Comparison of ENCODE assay signal across 1 cellular context in the genomic region with DNA sequence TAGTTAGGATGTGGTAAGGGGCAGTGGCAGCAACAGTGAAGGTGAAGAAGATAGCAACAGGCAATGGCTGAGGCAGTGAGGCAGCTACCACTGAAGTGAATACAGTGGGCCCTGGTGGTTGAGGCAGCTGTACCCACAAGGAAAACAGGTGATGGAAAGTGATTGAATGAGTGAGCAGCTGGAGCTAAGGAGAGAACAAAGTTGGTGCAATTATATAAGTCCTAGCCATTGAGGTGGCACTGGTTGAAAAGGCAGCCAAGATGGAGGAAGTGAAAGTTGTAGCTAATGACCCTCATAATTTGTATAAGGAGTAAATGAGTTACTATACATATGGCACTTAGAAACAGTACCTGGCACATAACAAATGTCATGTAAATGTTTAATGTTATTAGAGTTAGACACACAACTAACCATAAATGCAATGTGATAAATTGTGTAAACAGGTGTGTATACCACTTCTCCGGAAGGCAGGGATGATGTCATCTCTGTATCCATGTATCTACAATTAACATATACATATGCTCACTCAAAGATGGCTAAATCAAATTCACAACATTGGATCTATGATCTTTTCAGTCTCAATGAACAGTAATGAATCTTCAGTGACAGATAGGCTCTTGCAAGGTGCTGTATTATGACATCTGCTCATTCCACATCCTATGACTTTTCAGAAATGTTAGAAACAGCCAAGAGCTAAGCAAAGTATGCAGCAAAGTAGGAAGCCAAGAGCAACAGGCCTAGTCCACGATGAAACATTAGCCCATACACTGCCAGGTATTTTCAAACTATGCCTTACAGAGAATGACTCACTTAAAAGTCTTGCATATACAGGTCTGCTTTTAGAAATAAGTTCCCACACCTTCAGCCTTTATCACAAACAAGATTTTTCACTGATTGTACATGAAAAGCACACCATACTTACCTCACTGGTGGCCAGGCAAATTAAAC.
A peak's percentile ranks its signal among the peaks of the same experiment; 100 is the strongest.
TF ChIP-seq lines count a peak whose summit lies in the region.

No MANE protein-coding gene starts in this region.

TF ChIP-seq in GM12878, 131 proteins besides CTCF, POLR2A, EP300 and RAD21 (continued from another document and continues in another):
- TF ChIP-seq, protein P1, sequence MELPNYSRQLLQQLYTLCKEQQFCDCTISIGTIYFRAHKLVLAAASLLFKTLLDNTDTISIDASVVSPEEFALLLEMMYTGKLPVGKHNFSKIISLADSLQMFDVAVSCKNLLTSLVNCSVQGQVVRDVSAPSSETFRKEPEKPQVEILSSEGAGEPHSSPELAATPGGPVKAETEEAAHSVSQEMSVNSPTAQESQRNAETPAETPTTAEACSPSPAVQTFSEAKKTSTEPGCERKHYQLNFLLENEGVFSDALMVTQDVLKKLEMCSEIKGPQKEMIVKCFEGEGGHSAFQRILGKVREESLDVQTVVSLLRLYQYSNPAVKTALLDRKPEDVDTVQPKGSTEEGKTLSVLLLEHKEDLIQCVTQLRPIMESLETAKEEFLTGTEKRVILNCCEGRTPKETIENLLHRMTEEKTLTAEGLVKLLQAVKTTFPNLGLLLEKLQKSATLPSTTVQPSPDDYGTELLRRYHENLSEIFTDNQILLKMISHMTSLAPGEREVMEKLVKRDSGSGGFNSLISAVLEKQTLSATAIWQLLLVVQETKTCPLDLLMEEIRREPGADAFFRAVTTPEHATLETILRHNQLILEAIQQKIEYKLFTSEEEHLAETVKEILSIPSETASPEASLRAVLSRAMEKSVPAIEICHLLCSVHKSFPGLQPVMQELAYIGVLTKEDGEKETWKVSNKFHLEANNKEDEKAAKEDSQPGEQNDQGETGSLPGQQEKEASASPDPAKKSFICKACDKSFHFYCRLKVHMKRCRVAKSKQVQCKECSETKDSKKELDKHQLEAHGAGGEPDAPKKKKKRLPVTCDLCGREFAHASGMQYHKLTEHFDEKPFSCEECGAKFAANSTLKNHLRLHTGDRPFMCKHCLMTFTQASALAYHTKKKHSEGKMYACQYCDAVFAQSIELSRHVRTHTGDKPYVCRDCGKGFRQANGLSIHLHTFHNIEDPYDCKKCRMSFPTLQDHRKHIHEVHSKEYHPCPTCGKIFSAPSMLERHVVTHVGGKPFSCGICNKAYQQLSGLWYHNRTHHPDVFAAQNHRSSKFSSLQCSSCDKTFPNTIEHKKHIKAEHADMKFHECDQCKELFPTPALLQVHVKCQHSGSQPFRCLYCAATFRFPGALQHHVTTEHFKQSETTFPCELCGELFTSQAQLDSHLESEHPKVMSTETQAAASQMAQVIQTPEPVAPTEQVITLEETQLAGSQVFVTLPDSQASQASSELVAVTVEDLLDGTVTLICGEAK (IDR thresholded peaks at IDR 0.05; ENCODE audit: borderline replicate concordance) = no peak
- TF ChIP-seq, protein P2, sequence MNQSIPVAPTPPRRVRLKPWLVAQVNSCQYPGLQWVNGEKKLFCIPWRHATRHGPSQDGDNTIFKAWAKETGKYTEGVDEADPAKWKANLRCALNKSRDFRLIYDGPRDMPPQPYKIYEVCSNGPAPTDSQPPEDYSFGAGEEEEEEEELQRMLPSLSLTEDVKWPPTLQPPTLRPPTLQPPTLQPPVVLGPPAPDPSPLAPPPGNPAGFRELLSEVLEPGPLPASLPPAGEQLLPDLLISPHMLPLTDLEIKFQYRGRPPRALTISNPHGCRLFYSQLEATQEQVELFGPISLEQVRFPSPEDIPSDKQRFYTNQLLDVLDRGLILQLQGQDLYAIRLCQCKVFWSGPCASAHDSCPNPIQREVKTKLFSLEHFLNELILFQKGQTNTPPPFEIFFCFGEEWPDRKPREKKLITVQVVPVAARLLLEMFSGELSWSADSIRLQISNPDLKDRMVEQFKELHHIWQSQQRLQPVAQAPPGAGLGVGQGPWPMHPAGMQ (IDR thresholded peaks at IDR 0.05; ENCODE audit: borderline replicate concordance) = no peak
- TF ChIP-seq GATAD2B (conservative IDR thresholded peaks at IDR 0.05; ENCODE audit: low read depth) (peak; percentile 82), NR2F1 (conservative IDR thresholded peaks at IDR 0.05) (peak; percentile 85), EED (IDR thresholded peaks at IDR 0.05; ENCODE audit: low read depth) (peak; percentile 39; the same call in 1 of the 2 replicates), SIN3A (IDR thresholded peaks at IDR 0.05; ENCODE audit: low read depth, low read length) (no peak), FOXM1 (IDR thresholded peaks at IDR 0.05; ENCODE audit: low read depth, low read length) (no peak), SRF (IDR thresholded peaks at IDR 0.05; ENCODE audit: low read depth in 2 of 2, low read length in 2 of 2) (no peak), MYB (IDR thresholded peaks at IDR 0.05; ENCODE audit: borderline replicate concordance, low read depth, low read length) (no peak), EZH2 (IDR thresholded peaks at IDR 0.05; ENCODE audit: borderline replicate concordance, control insufficient read depth, low read depth, low read length) (no peak), SMAD1 (IDR thresholded peaks at IDR 0.05; ENCODE audit: low read depth, partially characterized antibody) (peak; percentile 39), MXI1 (IDR thresholded peaks at IDR 0.05; ENCODE audit: low read depth, low read length) (0 out of 2 replicates have a peak, but pooled peaks have one; percentile 30), SUPT20H (IDR thresholded peaks at IDR 0.05; ENCODE audit: borderline replicate concordance, control insufficient read depth, low read depth, low read length) (no peak), RBBP5 (conservative IDR thresholded peaks at IDR 0.05) (no peak), IKZF1 (conservative IDR thresholded peaks at IDR 0.05) (peak; percentile 89), PAX5 (IDR thresholded peaks at IDR 0.05; ENCODE audit: borderline replicate concordance, low read depth, low read length) (0 out of 2 replicates have a peak, but pooled peaks have one; percentile 17), SMARCA5 (IDR thresholded peaks at IDR 0.05) (no peak), SMC3 (IDR thresholded peaks at IDR 0.05; ENCODE audit: borderline replicate concordance, low read length) (no peak), HDGF (IDR thresholded peaks at IDR 0.05) (no peak), MTA3 (IDR thresholded peaks at IDR 0.05; ENCODE audit: borderline replicate concordance, low read length) (no peak)
- TF ChIP-seq, protein P3, sequence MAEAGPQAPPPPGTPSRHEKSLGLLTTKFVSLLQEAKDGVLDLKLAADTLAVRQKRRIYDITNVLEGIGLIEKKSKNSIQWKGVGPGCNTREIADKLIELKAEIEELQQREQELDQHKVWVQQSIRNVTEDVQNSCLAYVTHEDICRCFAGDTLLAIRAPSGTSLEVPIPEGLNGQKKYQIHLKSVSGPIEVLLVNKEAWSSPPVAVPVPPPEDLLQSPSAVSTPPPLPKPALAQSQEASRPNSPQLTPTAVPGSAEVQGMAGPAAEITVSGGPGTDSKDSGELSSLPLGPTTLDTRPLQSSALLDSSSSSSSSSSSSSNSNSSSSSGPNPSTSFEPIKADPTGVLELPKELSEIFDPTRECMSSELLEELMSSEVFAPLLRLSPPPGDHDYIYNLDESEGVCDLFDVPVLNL (IDR thresholded peaks at IDR 0.05; ENCODE audit: low read depth, low read length) = no peak
- TF ChIP-seq, protein P4, sequence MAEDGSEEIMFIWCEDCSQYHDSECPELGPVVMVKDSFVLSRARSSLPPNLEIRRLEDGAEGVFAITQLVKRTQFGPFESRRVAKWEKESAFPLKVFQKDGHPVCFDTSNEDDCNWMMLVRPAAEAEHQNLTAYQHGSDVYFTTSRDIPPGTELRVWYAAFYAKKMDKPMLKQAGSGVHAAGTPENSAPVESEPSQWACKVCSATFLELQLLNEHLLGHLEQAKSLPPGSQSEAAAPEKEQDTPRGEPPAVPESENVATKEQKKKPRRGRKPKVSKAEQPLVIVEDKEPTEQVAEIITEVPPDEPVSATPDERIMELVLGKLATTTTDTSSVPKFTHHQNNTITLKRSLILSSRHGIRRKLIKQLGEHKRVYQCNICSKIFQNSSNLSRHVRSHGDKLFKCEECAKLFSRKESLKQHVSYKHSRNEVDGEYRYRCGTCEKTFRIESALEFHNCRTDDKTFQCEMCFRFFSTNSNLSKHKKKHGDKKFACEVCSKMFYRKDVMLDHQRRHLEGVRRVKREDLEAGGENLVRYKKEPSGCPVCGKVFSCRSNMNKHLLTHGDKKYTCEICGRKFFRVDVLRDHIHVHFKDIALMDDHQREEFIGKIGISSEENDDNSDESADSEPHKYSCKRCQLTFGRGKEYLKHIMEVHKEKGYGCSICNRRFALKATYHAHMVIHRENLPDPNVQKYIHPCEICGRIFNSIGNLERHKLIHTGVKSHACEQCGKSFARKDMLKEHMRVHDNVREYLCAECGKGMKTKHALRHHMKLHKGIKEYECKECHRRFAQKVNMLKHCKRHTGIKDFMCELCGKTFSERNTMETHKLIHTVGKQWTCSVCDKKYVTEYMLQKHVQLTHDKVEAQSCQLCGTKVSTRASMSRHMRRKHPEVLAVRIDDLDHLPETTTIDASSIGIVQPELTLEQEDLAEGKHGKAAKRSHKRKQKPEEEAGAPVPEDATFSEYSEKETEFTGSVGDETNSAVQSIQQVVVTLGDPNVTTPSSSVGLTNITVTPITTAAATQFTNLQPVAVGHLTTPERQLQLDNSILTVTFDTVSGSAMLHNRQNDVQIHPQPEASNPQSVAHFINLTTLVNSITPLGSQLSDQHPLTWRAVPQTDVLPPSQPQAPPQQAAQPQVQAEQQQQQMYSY (CRISPR knock-in tag; IDR thresholded peaks at IDR 0.05) = no peak
- TF ChIP-seq, protein P5, sequence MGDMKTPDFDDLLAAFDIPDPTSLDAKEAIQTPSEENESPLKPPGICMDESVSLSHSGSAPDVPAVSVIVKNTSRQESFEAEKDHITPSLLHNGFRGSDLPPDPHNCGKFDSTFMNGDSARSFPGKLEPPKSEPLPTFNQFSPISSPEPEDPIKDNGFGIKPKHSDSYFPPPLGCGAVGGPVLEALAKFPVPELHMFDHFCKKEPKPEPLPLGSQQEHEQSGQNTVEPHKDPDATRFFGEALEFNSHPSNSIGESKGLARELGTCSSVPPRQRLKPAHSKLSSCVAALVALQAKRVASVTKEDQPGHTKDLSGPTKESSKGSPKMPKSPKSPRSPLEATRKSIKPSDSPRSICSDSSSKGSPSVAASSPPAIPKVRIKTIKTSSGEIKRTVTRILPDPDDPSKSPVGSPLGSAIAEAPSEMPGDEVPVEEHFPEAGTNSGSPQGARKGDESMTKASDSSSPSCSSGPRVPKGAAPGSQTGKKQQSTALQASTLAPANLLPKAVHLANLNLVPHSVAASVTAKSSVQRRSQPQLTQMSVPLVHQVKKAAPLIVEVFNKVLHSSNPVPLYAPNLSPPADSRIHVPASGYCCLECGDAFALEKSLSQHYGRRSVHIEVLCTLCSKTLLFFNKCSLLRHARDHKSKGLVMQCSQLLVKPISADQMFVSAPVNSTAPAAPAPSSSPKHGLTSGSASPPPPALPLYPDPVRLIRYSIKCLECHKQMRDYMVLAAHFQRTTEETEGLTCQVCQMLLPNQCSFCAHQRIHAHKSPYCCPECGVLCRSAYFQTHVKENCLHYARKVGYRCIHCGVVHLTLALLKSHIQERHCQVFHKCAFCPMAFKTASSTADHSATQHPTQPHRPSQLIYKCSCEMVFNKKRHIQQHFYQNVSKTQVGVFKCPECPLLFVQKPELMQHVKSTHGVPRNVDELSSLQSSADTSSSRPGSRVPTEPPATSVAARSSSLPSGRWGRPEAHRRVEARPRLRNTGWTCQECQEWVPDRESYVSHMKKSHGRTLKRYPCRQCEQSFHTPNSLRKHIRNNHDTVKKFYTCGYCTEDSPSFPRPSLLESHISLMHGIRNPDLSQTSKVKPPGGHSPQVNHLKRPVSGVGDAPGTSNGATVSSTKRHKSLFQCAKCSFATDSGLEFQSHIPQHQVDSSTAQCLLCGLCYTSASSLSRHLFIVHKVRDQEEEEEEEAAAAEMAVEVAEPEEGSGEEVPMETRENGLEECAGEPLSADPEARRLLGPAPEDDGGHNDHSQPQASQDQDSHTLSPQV (IDR thresholded peaks at IDR 0.05) = no peak
- TF ChIP-seq, protein P6, sequence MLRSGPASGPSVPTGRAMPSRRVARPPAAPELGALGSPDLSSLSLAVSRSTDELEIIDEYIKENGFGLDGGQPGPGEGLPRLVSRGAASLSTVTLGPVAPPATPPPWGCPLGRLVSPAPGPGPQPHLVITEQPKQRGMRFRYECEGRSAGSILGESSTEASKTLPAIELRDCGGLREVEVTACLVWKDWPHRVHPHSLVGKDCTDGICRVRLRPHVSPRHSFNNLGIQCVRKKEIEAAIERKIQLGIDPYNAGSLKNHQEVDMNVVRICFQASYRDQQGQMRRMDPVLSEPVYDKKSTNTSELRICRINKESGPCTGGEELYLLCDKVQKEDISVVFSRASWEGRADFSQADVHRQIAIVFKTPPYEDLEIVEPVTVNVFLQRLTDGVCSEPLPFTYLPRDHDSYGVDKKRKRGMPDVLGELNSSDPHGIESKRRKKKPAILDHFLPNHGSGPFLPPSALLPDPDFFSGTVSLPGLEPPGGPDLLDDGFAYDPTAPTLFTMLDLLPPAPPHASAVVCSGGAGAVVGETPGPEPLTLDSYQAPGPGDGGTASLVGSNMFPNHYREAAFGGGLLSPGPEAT (IDR thresholded peaks at IDR 0.05; ENCODE audit: low read depth) = peak; percentile 79
- TF ChIP-seq, protein P7, sequence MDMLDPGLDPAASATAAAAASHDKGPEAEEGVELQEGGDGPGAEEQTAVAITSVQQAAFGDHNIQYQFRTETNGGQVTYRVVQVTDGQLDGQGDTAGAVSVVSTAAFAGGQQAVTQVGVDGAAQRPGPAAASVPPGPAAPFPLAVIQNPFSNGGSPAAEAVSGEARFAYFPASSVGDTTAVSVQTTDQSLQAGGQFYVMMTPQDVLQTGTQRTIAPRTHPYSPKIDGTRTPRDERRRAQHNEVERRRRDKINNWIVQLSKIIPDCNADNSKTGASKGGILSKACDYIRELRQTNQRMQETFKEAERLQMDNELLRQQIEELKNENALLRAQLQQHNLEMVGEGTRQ (IDR thresholded peaks at IDR 0.05; ENCODE audit: borderline replicate concordance, low read depth, low read length) = no peak
- TF ChIP-seq, protein P8, sequence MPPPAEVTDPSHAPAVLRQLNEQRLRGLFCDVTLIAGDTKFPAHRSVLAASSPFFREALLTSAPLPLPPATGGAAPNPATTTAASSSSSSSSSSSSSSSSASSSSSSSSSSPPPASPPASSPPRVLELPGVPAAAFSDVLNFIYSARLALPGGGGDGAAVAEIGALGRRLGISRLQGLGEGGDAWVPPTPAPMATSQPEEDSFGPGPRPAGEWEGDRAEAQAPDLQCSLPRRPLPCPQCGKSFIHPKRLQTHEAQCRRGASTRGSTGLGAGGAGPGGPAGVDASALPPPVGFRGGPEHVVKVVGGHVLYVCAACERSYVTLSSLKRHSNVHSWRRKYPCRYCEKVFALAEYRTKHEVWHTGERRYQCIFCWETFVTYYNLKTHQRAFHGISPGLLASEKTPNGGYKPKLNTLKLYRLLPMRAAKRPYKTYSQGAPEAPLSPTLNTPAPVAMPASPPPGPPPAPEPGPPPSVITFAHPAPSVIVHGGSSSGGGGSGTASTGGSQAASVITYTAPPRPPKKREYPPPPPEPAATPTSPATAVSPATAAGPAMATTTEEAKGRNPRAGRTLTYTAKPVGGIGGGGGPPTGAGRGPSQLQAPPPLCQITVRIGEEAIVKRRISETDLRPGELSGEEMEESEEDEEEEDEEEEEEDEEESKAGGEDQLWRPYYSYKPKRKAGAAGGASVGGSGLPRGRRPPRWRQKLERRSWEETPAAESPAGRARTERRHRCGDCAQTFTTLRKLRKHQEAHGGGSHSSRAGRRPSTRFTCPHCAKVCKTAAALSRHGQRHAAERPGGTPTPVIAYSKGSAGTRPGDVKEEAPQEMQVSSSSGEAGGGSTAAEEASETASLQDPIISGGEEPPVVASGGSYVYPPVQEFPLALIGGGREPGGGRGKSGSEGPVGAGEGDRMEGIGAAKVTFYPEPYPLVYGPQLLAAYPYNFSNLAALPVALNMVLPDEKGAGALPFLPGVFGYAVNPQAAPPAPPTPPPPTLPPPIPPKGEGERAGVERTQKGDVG (CRISPR knock-in tag; IDR thresholded peaks at IDR 0.05) = no peak
